Comparison of ENCODE assay signal across 14 cellular contexts in genomic region chr2:46188041-46188715, GRCh38.
DNase-seq lines count a peak whose midpoint lies in the region; ATAC-seq and TF ChIP-seq lines count a peak whose summit lies in the region.
"Had no signal": no experiment of that assay in that cellular context is flagged by ENCODE, and none has a peak within 500 bp of the region (broad histone marks: within the 10 kb centered on the region; RNA-seq: fewer than 3 reads in every experiment).

No MANE protein-coding gene starts in this region.

- peak overlapping the region; percentile 88 to 89 for H3K27ac Mint-ChIP-seq in natural killer cell
- H3K27ac Mint-ChIP-seq: activated naive CD8-positive, alpha-beta T cell treated with anti-CD3 and anti-CD28 coated beads, Interleukin-2, amount 50 U/mL, for 24 hours had no signal

- no peak overlapping the region for H4K8ac ChIP-seq in mesendoderm (ENCODE audit: low read depth, low read length)

- H3K4me1 ChIP-seq in aorta (ENCODE audit: control insufficient read depth in 1 of 2, insufficient read depth in 2 of 2, low read length in 2 of 2) (no peaks in the 10 kb centered on the region), mesendoderm (ENCODE audit: control insufficient read depth, low read depth, low read length) (no peaks in the 10 kb centered on the region)

- no peaks in the 10 kb centered on the region for H3K9me3 ChIP-seq in aorta (ENCODE audit: control insufficient read depth, low read length)
- H3K9me3 ChIP-seq: esophagus squamous epithelium had no signal

- 34 to 38% methylated on average over 7 of the region's 7 CpGs for WGBS in aorta, 2 donors
- no CpG with 5 or more reads among the region's 7 CpGs for WGBS in mesendoderm (ENCODE audit: extremely low coverage, insufficient coverage, low lambda C conversion rate)

- H3K4me3 ChIP-seq in coronary artery (no peak overlapping the region), aorta (ENCODE audit: low read length in 2 of 2) (no peak overlapping the region), mesendoderm (ENCODE audit: low read length) (no peak overlapping the region)

- H2BK15ac ChIP-seq in mesendoderm (replicated peaks; ENCODE audit: low read depth), result no peak overlapping the region

- no peaks in the 10 kb centered on the region for H3K27me3 Mint-ChIP-seq in natural killer cell (ENCODE audit: low read depth in 2 of 2)
- H3K27me3 Mint-ChIP-seq: activated naive CD8-positive, alpha-beta T cell treated with anti-CD3 and anti-CD28 coated beads, Interleukin-2, amount 50 U/mL, for 24 hours had no signal

- peak overlapping the region; percentile 13 for H3K4me3 Mint-ChIP-seq in natural killer cell

- no peak overlapping the region for H2BK5ac ChIP-seq in mesendoderm (ENCODE audit: low read length)

- H3K36me3 ChIP-seq in aorta (ENCODE audit: control insufficient read depth in 1 of 2, insufficient read depth in 2 of 2, low read length in 1 of 2) (no peaks in the 10 kb centered on the region), mesendoderm (ENCODE audit: control insufficient read depth, insufficient read depth, low read length) (no peaks in the 10 kb centered on the region)

- H3K79me2 ChIP-seq in mesendoderm (ENCODE audit: control insufficient read depth, insufficient read depth, low read length), result no peaks in the 10 kb centered on the region

- no peak overlapping the region for H3K9ac ChIP-seq in mesendoderm (ENCODE audit: low read length)

- H3K23ac ChIP-seq in mesendoderm (ENCODE audit: low read length), result no peak overlapping the region

- no peak overlapping the region for H3K4ac ChIP-seq in mesendoderm (ENCODE audit: low read depth, low read length)

- no peak overlapping the region for H4K5ac ChIP-seq in mesendoderm (ENCODE audit: low read length)

- ATAC-seq in left cardiac atrium (peak; percentile 13 to 38), Right ventricle myocardium superior (ENCODE audit: poor library complexity) (no peak), natural killer cell (no peak), aorta (ENCODE audit: low FRiP score) (peak; percentile 36), GM21825 (IDR thresholded peaks at IDR 0.05; ENCODE audit: unreplicated experiment) (no peak)

- TF ChIP-seq CTCF in coronary artery (IDR thresholded peaks at IDR 0.05) (no peak), natural killer cell (IDR thresholded peaks at IDR 0.05) (no peak)

- no peaks in the 10 kb centered on the region for H3K36me3 Mint-ChIP-seq in natural killer cell

- no peak overlapping the region for H2BK120ac ChIP-seq in mesendoderm (ENCODE audit: low read depth, low read length)

- DNase-seq in left cardiac atrium (no peak), Right ventricle myocardium superior (no peak), coronary artery (ENCODE audit: low spot score) (peak; percentile 71), natural killer cell (no peak), aorta (no peak), iPS-NIHi11 (ENCODE audit: low spot score) (no peak), mesendoderm (no peak)
- DNase-seq: activated CD4-positive, CD25-positive, alpha-beta regulatory T cell; activated naive CD8-positive, alpha-beta T cell treated with anti-CD3 and anti-CD28 coated beads, Interleukin-2, amount 50 U/mL, for 24 hours; esophagus squamous epithelium; NCI-H446 treated with DMSO at 0.1 percent for 48 hours; occipital lobe had no signal

- H3K27me3 ChIP-seq in aorta (ENCODE audit: control insufficient read depth in 1 of 2, insufficient read depth in 2 of 2, low read length in 1 of 2), result no peaks in the 10 kb centered on the region
- no peaks in the 10 kb centered on the region for H3K27me3 ChIP-seq in mesendoderm (ENCODE audit: insufficient read depth, low read length, poor library complexity)
- H3K27me3 ChIP-seq: esophagus squamous epithelium had no signal

- H3K9me3 Mint-ChIP-seq in natural killer cell, result no peaks in the 10 kb centered on the region
- H3K9me3 Mint-ChIP-seq: activated naive CD8-positive, alpha-beta T cell treated with anti-CD3 and anti-CD28 coated beads, Interleukin-2, amount 50 U/mL, for 24 hours had no signal

- H2AK5ac ChIP-seq in mesendoderm (ENCODE audit: low read length), result no peak overlapping the region

- no peak overlapping the region for H3K4me2 ChIP-seq in mesendoderm (ENCODE audit: low read length)

- no peaks in the 10 kb centered on the region for H3K79me1 ChIP-seq in mesendoderm (ENCODE audit: low read length)

- intact Hi-C loops in left cardiac atrium (cut with DNase I) (no loop called here), Right ventricle myocardium superior (cut with DNase I) (no loop called here), natural killer cell (cut with micrococcal nuclease) (no loop called here), aorta (cut with DNase I) (loop anchor here in 1 of 2 donors (10.0 kb wide), 1 partner anchor 53 kb away; no protein-coding TSS in a partner anchor)

- no peak overlapping the region for H3K56ac ChIP-seq in mesendoderm (ENCODE audit: low read length)

- peaks cover 11 to 14% of the 10 kb centered on the region in 2 donors for H3K4me1 Mint-ChIP-seq in natural killer cell

- H3K18ac ChIP-seq in mesendoderm (ENCODE audit: low read length), result no peak overlapping the region

- H3K27ac ChIP-seq in coronary artery (peak overlapping the region; percentile 72 to 77), aorta (ENCODE audit: low read depth in 1 of 2, low read length in 2 of 2) (peak overlapping the region in 1 of 2 donors; percentile 55), mesendoderm (ENCODE audit: low read depth, low read length) (no peak overlapping the region)
- H3K27ac ChIP-seq: SK-N-MC had no signal

Comparison
In these comparisons a context has a peak if more than half of its experiments do, and no peak if none do; other contexts are left out.
1. ATAC-seq: peak in left cardiac atrium (2 of 2) and aorta (single experiment); none in Right ventricle myocardium superior (single experiment), natural killer cell (0 of 3) and GM21825 (single experiment).